ENCODE assay signal across 8 cellular contexts in genomic region chr10:25015927-25016348, GRCh38. TPM values are rescaled to one million over a fixed set of nuclear protein-coding genes. Genes with fewer than 3 reads are reported as not detected.
DNase-seq lines count a peak whose midpoint lies in the region; ATAC-seq and TF ChIP-seq lines count a peak whose summit lies in the region.

TSS of gene ENKUR (minus strand) at chr10:25016158. CDS start at chr10:25015936, 222 bp downstream.

- no peaks in the 10 kb centered on the region for H3K27me3 ChIP-seq in HAP-1 (ENCODE audit: low read depth)

- H3K9me3 ChIP-seq in HAP-1: no peaks in the 10 kb centered on the region

- no peaks in the 10 kb centered on the region for H3K36me3 ChIP-seq in HAP-1 (replicated peaks)

- H3K9me3 Mint-ChIP-seq in natural killer cell treated with Interleukin-12 subunit alpha and Interleukin-12 subunit beta and Interleukin-15 and Interleukin-18, amount 100 ng/mL, for 72 hours: no peaks in the 10 kb centered on the region

- in situ Hi-C loops in HAP-1 (cut with MboI; ENCODE audit: low sequenced_read_pairs): no loop called here

- H3K4me3 ChIP-seq in HAP-1: peak within 1 kb of the TSS; percentile 45

- H3K36me3 Mint-ChIP-seq in natural killer cell treated with Interleukin-12 subunit alpha and Interleukin-12 subunit beta and Interleukin-15 and Interleukin-18, amount 100 ng/mL, for 72 hours: no peaks in the 10 kb centered on the region

- peak within 1 kb of the TSS; percentile 97 for H3K27ac ChIP-seq in RWPE1

- no peak for TF ChIP-seq CTCF in RWPE1 (conservative IDR thresholded peaks at IDR 0.05; ENCODE audit: low read depth)

- POLR2A ChIA-PET in RWPE1 (lab: Yijun Ruan, JAX; ENCODE audit: low non-redundant PET): interaction anchor here (0.8 kb wide), 2 partner anchors 52 to 65 kb away, joined by 3 to 4 read pairs; no protein-coding TSS in a partner anchor

- peak within 1 kb of the TSS; percentile 89 for H3K4me3 Mint-ChIP-seq in natural killer cell treated with Interleukin-12 subunit alpha and Interleukin-12 subunit beta and Interleukin-15 and Interleukin-18, amount 100 ng/mL, for 72 hours

- peak; percentile 64 to 72 for ATAC-seq in natural killer cell treated with Interleukin-12 subunit alpha and Interleukin-12 subunit beta and Interleukin-15 and Interleukin-18, amount 100 ng/mL, for 72 hours

- peaks cover 11 to 18% of the 10 kb centered on the region in 2 donors for H3K4me1 Mint-ChIP-seq in natural killer cell treated with Interleukin-12 subunit alpha and Interleukin-12 subunit beta and Interleukin-15 and Interleukin-18, amount 100 ng/mL, for 72 hours (ENCODE audit: low read depth in 2 of 2)

- DNase-seq in Daoy (ENCODE audit: low read depth) (peak; percentile 91), HAP-1 (ENCODE audit: low spot score in 2 of 2) (peak; percentile 86 to 95), M059J (ENCODE audit: low read depth) (peak; percentile 85), RWPE1 (ENCODE audit: low spot score) (peak; percentile 84), fibroblast of the conjunctiva (ENCODE audit: low read depth) (peak; percentile 89)
- DNase-seq in activated effector memory CD4-positive, alpha-beta T cell treated with Interleukin-2 at 50 U/mL for 16 hours: peak; percentile 83
- peak; percentile 93 for DNase-seq in natural killer cell treated with Interleukin-12 subunit alpha and Interleukin-12 subunit beta and Interleukin-15 and Interleukin-18, amount 100 ng/mL, for 72 hours (ENCODE audit: low spot score)
- DNase-seq in stimulated activated naive CD4-positive, alpha-beta T cell (lab: John Stamatoyannopoulos, UW): peak; percentile 83 to 99 (median 96)

- CTCF ChIA-PET in RWPE1 (lab: Yijun Ruan, JAX): interaction anchor here (0.5 to 0.8 kb wide), 3 partner anchors 147 to 1653 kb away, joined by 3 to 5 read pairs (median 4); no protein-coding TSS in a partner anchor

- no peaks in the 10 kb centered on the region for H3K27me3 Mint-ChIP-seq in natural killer cell treated with Interleukin-12 subunit alpha and Interleukin-12 subunit beta and Interleukin-15 and Interleukin-18, amount 100 ng/mL, for 72 hours

- peaks cover 15% of the 10 kb centered on the region for H3K4me1 ChIP-seq in HAP-1

- peak within 1 kb of the TSS; percentile 79 to 90 for H3K27ac Mint-ChIP-seq in natural killer cell treated with Interleukin-12 subunit alpha and Interleukin-12 subunit beta and Interleukin-15 and Interleukin-18, amount 100 ng/mL, for 72 hours

RNA-seq across cellular contexts. Expression of gene ENKUR, which starts in this region (rescaled TPM):
- 0.33 TPM in 1 of 2 replicates, not detected in the other for total RNA-seq in Daoy (2014; rRNA removed; shearing (Covaris generic))
- total RNA-seq in M059J (2014; rRNA removed; shearing (Covaris generic)): not detected in 2 replicates
- not detected for total RNA-seq in natural killer cell treated with Interleukin-12 subunit alpha and Interleukin-12 subunit beta and Interleukin-15 and Interleukin-18, amount 100 ng/mL, for 72 hours

Comparison
In these comparisons a context has a peak if more than half of its experiments do, and no peak if none do; other contexts are left out.
1. Peak in every context shown above with its lines: DNase-seq, ATAC-seq, H3K4me3 ChIP-seq and H3K27ac ChIP-seq.
2. Peak in DNase-seq in Daoy; RNA of the gene not detected or under 1 TPM.
3. Peak in DNase-seq in M059J; RNA of the gene not detected or under 1 TPM.
4. Peak in DNase-seq and ATAC-seq in natural killer cell treated with Interleukin-12 subunit alpha and Interleukin-12 subunit beta and Interleukin-15 and Interleukin-18, amount 100 ng/mL, for 72 hours; RNA of the gene not detected or under 1 TPM.